Comparison of ENCODE assay signal across 19 cellular contexts in the genomic region with DNA sequence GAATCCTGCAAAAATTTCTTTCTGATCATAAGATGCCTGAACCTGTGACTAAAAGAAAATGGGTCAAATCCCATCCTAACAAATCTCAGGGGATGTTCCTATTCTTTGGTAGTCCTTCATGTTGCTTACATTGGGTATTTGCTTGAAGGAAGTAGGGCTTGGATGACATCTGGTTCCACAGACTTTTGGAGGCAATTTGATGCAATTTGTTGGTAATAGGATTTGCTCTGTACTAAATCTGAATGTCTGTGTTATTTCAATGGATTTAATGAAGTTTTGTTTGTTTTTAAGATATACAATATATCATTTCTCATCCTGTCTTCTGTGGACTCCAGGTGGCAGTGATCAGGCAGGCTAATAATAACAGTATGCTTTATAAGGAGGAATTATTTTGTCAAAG.
"Had no signal": no experiment of that assay in that cellular context is flagged by ENCODE, and none has a peak within 500 bp of the region (broad histone marks: within the 10 kb centered on the region; RNA-seq: fewer than 3 reads in every experiment).

No MANE protein-coding gene starts in this region.

- DNase-seq: Kasumi-1, KBM-7, MM.1S, NCI-H1092 treated with DMSO at 0.1 percent for 48 hours, NCI-H1436, NCI-H187 treated with DMSO at 0.1 percent for 48 hours, NCI-H2029 treated with DMSO at 0.1 percent for 48 hours, NCI-H2171 treated with DMSO at 0.1 percent for 48 hours, NCI-H345, NCI-H446 treated with DMSO at 0.1 percent for 48 hours, NCI-H510A treated with DMSO at 0.1 percent for 48 hours, NCI-H526, OCI-M1, PC-9, SHP77 treated with DMSO at 0.1 percent for 48 hours, SJCRH30 had no signal

- H3K4me1 ChIP-seq: SJCRH30 had no signal

- ATAC-seq: Right ventricle myocardium inferior had no signal

- H3K27me3 ChIP-seq: Peyer's patch, SJCRH30 had no signal

- H3K27ac ChIP-seq: PC-9, SJCRH30, SK-N-MC had no signal
